Comparison of ENCODE assay signal across 8 cellular contexts in genomic region chr2:216082388-216082733, GRCh38. TPM values are rescaled to one million over a fixed set of nuclear protein-coding genes. Genes with fewer than 3 reads are reported as not detected.
DNase-seq lines count a peak whose midpoint lies in the region; ATAC-seq and TF ChIP-seq lines count a peak whose summit lies in the region.

No MANE protein-coding gene starts in this region.

- intact Hi-C loops in adrenal gland (cut with DNase I), result no loop called here

- DNase-seq in brain microvascular endothelial cell (no peak), NCI-H1105 treated with DMSO at 0.1 percent for 48 hours (lab: John Stamatoyannopoulos, UW) (no peak), adrenal gland (no peak), germinal center (ENCODE audit: low spot score) (no peak)

- no peaks in the 10 kb centered on the region for H3K9me3 Mint-ChIP-seq in IgD-negative memory B cell

- in situ Hi-C loops in brain microvascular endothelial cell (cut with HindIII; ENCODE audit: low pct_ligation_motif_present, low sequenced_read_pairs), result no loop called here

- no peak for TF ChIP-seq CTCF in brain microvascular endothelial cell (IDR thresholded peaks at IDR 0.05; ENCODE audit: low read depth, low read length, missing control alignments)
- no peak for TF ChIP-seq CTCF in adrenal gland (IDR thresholded peaks at IDR 0.05)

- H3K4me1 Mint-ChIP-seq in IgD-negative memory B cell, result peaks cover 35 to 42% (median 37%) of the 10 kb centered on the region in 3 donors

- peak overlapping the region; percentile 87 for H3K4me2 ChIP-seq in BLaER1

- H3K27me3 ChIP-seq in BLaER1, result peaks cover 44% of the 10 kb centered on the region
- no peaks in the 10 kb centered on the region for H3K27me3 ChIP-seq in brain microvascular endothelial cell (replicated peaks)
- H3K27me3 ChIP-seq in mucosa of stomach (ENCODE audit: control insufficient read depth, insufficient read depth, low read length), result peaks cover 6% of the 10 kb centered on the region
- no peaks in the 10 kb centered on the region for H3K27me3 ChIP-seq in adrenal gland

- peak overlapping the region in 1 of 3 donors; percentile 92 for H3K27ac Mint-ChIP-seq in IgD-negative memory B cell

- H3K27me3 Mint-ChIP-seq in IgD-negative memory B cell, result no peaks in the 10 kb centered on the region

- H3K9me3 ChIP-seq in BLaER1 (no peaks in the 10 kb centered on the region), mucosa of stomach (ENCODE audit: control insufficient read depth, low read length) (no peaks in the 10 kb centered on the region), adrenal gland (replicated peaks in 1 of 3) (no peaks in the 10 kb centered on the region)

- no peaks in the 10 kb centered on the region for H3K36me3 ChIP-seq in BLaER1
- no peaks in the 10 kb centered on the region for H3K36me3 ChIP-seq in brain microvascular endothelial cell (replicated peaks)
- no peaks in the 10 kb centered on the region for H3K36me3 ChIP-seq in mucosa of stomach (ENCODE audit: control insufficient read depth, insufficient read depth, low read length)
- no peaks in the 10 kb centered on the region for H3K36me3 ChIP-seq in adrenal gland (replicated peaks in 1 of 2)

- ATAC-seq in HG03571 (IDR thresholded peaks at IDR 0.05; ENCODE audit: unreplicated experiment), result no peak

- WGBS in adrenal gland, 4 donors, result 43 to 64% (median 53%) methylated on average over 7 of the region's 7 CpGs

- peaks cover 4% of the 10 kb centered on the region for H3K36me3 Mint-ChIP-seq in IgD-negative memory B cell

- no peak overlapping the region for H3K27ac ChIP-seq in BLaER1
- no peak overlapping the region for H3K27ac ChIP-seq in brain microvascular endothelial cell
- no peak overlapping the region for H3K27ac ChIP-seq in adrenal gland

- H3K4me3 ChIP-seq in BLaER1, result peak overlapping the region; percentile 63; the same call in 1 of the 2 replicates
- peak overlapping the region; percentile 80 for H3K4me3 ChIP-seq in brain microvascular endothelial cell (ENCODE audit: low read depth, low read length)
- peak overlapping the region; percentile 67 for H3K4me3 ChIP-seq in mucosa of stomach (ENCODE audit: low read length)
- H3K4me3 ChIP-seq in adrenal gland, result peak overlapping the region in 2 of 4 donors; percentile 10 to 66

- no peaks in the 10 kb centered on the region for H4K20me1 ChIP-seq in BLaER1

- H3K4me3 Mint-ChIP-seq in IgD-negative memory B cell, result peak overlapping the region; percentile 93 to 98 (median 96)

- H3K4me1 ChIP-seq in BLaER1 (peaks cover 33% of the 10 kb centered on the region), mucosa of stomach (ENCODE audit: control insufficient read depth, insufficient read depth, low read length) (peaks cover 4% of the 10 kb centered on the region), adrenal gland (replicated peaks in 1 of 2) (peaks cover 7 to 10% of the 10 kb centered on the region in 2 donors)

- no peak for TF ChIP-seq POLR2A in adrenal gland (IDR thresholded peaks at IDR 0.05)

- H3K9ac ChIP-seq in BLaER1, result no peak overlapping the region
- H3K9ac ChIP-seq in mucosa of stomach (ENCODE audit: low read length), result peak overlapping the region; percentile 63

RNA-seq across cellular contexts. Expression of gene TMEM169, which starts 0.6 kb away (rescaled TPM):
- 0.53 TPM for polyA plus RNA-seq in IgD-negative memory B cell
- 1 to 10 TPM in 2 of 8 donors, under 1 TPM in 6; 0.12 to 1.3 (median 0.64) TPM for total RNA-seq in adrenal gland
- polyA plus RNA-seq in adrenal gland, result 1 to 10 TPM in 1 of 3 donors, under 1 TPM in 2; 0.24 to 1.2 (median 0.88) TPM

RNA-seq across cellular contexts. Expression of gene PECR, which starts 0.8 kb away (rescaled TPM):
- polyA plus RNA-seq in IgD-negative memory B cell (18.6 TPM), adrenal gland (10 to 100 TPM in 1 of 3 donors, 1 to 10 TPM in 2; 5.3 to 11.3 (median 8.2) TPM)
- 10 to 100 TPM in 5 of 8 donors, 1 to 10 TPM in 3; 6.0 to 22.2 (median 10.8) TPM for total RNA-seq in adrenal gland

RNA-seq across cellular contexts. Expression of gene XRCC5, which starts 26.8 kb away (rescaled TPM):
- polyA plus RNA-seq in IgD-negative memory B cell, result 234 TPM
- 100 to 1,000 TPM; 104 to 224 (median 158) TPM for total RNA-seq in adrenal gland
- 100 to 1,000 TPM in 1 of 3 donors, 10 to 100 TPM in 2; 58.4 to 198 (median 59.5) TPM for polyA plus RNA-seq in adrenal gland
